Comparison of ENCODE assay signal across 8 cellular contexts in genomic region chr13:26253787-26254582, GRCh38. TPM values are rescaled to one million over a fixed set of nuclear protein-coding genes. Genes with fewer than 3 reads are reported as not detected.
DNase-seq lines count a peak whose midpoint lies in the region; ATAC-seq and TF ChIP-seq lines count a peak whose summit lies in the region.

TSS of gene CDK8 (plus strand) at chr13:26254129. CDS start at chr13:26254642, 513 bp downstream.

- intact Hi-C loops in activated naive CD4-positive, alpha-beta T cell treated with anti-CD3 and anti-CD28 coated beads for 36 hours (cut with micrococcal nuclease) = loop anchor here (1.0 to 2.0 kb wide), 3 partner anchors 33 to 249 kb away; no protein-coding TSS in a partner anchor

- TF ChIP-seq CTCF in GM06990 (IDR thresholded peaks at IDR 0.05; ENCODE audit: insufficient read depth, low read length, poor library complexity, severe bottlenecking) (no peak), NB4 (IDR thresholded peaks at IDR 0.05; ENCODE audit: low read depth, low read length) (no peak), gastroesophageal sphincter (IDR thresholded peaks at IDR 0.05) (peak in 2 of 4 experiments; percentile 17 to 19), neutrophil (IDR thresholded peaks at IDR 0.05) (peak; percentile 15)

- CTCF ChIA-PET in activated naive CD4-positive, alpha-beta T cell treated with anti-CD3 and anti-CD28 coated beads for 36 hours (lab: Charles Lee) = interaction anchor here (1.2 to 1.8 kb wide), 2 partner anchors 31 to 69 kb away, joined by 3 to 4 read pairs; partner anchors contain the start of gene RNF6

- H3K27ac Mint-ChIP-seq in activated naive CD4-positive, alpha-beta T cell treated with anti-CD3 and anti-CD28 coated beads for 36 hours = peak within 1 kb of the TSS; percentile 54

- peak; percentile 96 for DNase-seq in GM06990 (ENCODE audit: extremely low read depth, insufficient read length)
- peak; percentile 96 for DNase-seq in NB4 (ENCODE audit: low read depth)
- DNase-seq in SK-N-DZ (ENCODE audit: low spot score) = peak; percentile 94
- peak; percentile 89 for DNase-seq in activated naive CD4-positive, alpha-beta T cell treated with anti-CD3 and anti-CD28 coated beads for 36 hours
- peak; percentile 51 to 98 (median 93) for DNase-seq in substantia nigra (lab: John Stamatoyannopoulos, UW)

- H3K4me1 Mint-ChIP-seq in activated naive CD4-positive, alpha-beta T cell treated with anti-CD3 and anti-CD28 coated beads for 36 hours (ENCODE audit: low read depth) = peaks cover 36% of the 10 kb centered on the region

- no peaks in the 10 kb centered on the region for H3K9me3 Mint-ChIP-seq in activated naive CD4-positive, alpha-beta T cell treated with anti-CD3 and anti-CD28 coated beads for 36 hours

- TF ChIP-seq EP300 in gastroesophageal sphincter (IDR thresholded peaks at IDR 0.05) = no peak

- no peaks in the 10 kb centered on the region for H3K9me3 ChIP-seq in gastroesophageal sphincter
- no peaks in the 10 kb centered on the region for H3K9me3 ChIP-seq in neutrophil

- H3K36me3 ChIP-seq in GM06990 (ENCODE audit: control insufficient read depth, insufficient read depth, low read length) (no peaks in the 10 kb centered on the region), gastroesophageal sphincter (no peaks in the 10 kb centered on the region), neutrophil (no peaks in the 10 kb centered on the region)

- peak within 1 kb of the TSS; percentile 87 for H3K4me3 Mint-ChIP-seq in activated naive CD4-positive, alpha-beta T cell treated with anti-CD3 and anti-CD28 coated beads for 36 hours

- ATAC-seq in HG02571 (IDR thresholded peaks at IDR 0.05; ENCODE audit: unreplicated experiment) = peak; percentile 88
- peak; percentile 95 for ATAC-seq in gastroesophageal sphincter

- H3K27me3 ChIP-seq in GM06990 (replicated peaks; ENCODE audit: control insufficient read depth, insufficient read depth, low read length) (no peaks in the 10 kb centered on the region; the same call in 1 of the 2 replicates), gastroesophageal sphincter (no peaks in the 10 kb centered on the region), neutrophil (peaks cover 23% of the 10 kb centered on the region)

- H3K27ac ChIP-seq in gastroesophageal sphincter (peak within 1 kb of the TSS; percentile 47 to 94 (median 92)), neutrophil (peak within 1 kb of the TSS; percentile 83), substantia nigra (ENCODE audit: low read depth, low read length, poor library complexity, severe bottlenecking) (peak within 1 kb of the TSS; percentile 93)

- H3K4me1 ChIP-seq in gastroesophageal sphincter (peaks cover 9 to 33% (median 10%) of the 10 kb centered on the region in 3 donors), neutrophil (ENCODE audit: control insufficient read depth in 1 of 2, insufficient read depth in 1 of 2, low read depth in 1 of 2, low read length in 1 of 2) (peaks cover 12 to 17% of the 10 kb centered on the region in 2 experiments)

- WGBS in gastroesophageal sphincter (ENCODE audit: low coverage in 1 of 2), 2 donors = 3% methylated on average over 6 of the region's 79 CpGs; no CpG with 5 or more reads in 1 of the 2 donors

- TF ChIP-seq POLR2A in NB4 (IDR thresholded peaks at IDR 0.05; ENCODE audit: extremely low read depth, insufficient read length) = peak; percentile 76
- peak; percentile 45 to 48 for TF ChIP-seq POLR2A in gastroesophageal sphincter (IDR thresholded peaks at IDR 0.05)

- no peaks in the 10 kb centered on the region for H3K36me3 Mint-ChIP-seq in activated naive CD4-positive, alpha-beta T cell treated with anti-CD3 and anti-CD28 coated beads for 36 hours (ENCODE audit: low read depth)

- no peaks in the 10 kb centered on the region for H3K27me3 Mint-ChIP-seq in activated naive CD4-positive, alpha-beta T cell treated with anti-CD3 and anti-CD28 coated beads for 36 hours (ENCODE audit: low read depth)

- H3K4me3 ChIP-seq in GM06990 (replicated peaks; ENCODE audit: low read depth, low read length) (peak within 1 kb of the TSS; percentile 91), NB4 (ENCODE audit: low read depth, low read length) (peak within 1 kb of the TSS; percentile 87), gastroesophageal sphincter (peak within 1 kb of the TSS; percentile 65 to 89), neutrophil (ENCODE audit: low read depth in 1 of 2, low read length in 1 of 2) (peak within 1 kb of the TSS; percentile 94 to 97)

RNA-seq across cellular contexts. Expression of gene CDK8, which starts in this region (rescaled TPM):
- 33.4 and 33.5 TPM in 2 replicates for polyA plus RNA-seq in SK-N-DZ (2014; cell fraction: cytosol; rRNA removed)
- polyA plus RNA-seq in SK-N-DZ (2014; cell fraction: nucleus; rRNA removed) = 28.0 and 41.2 TPM in 2 replicates
- total RNA-seq in activated naive CD4-positive, alpha-beta T cell treated with anti-CD3 and anti-CD28 coated beads for 36 hours = 10 to 100 TPM; 15.4 to 15.9 TPM
- total RNA-seq in gastroesophageal sphincter = 10 to 100 TPM; 16.2 to 25.5 (median 23.3) TPM

Comparison
In these comparisons a context has a peak if more than half of its experiments do, and no peak if none do; other contexts are left out.
1. Peak in every context shown above with its lines: DNase-seq, ATAC-seq, H3K4me3 ChIP-seq and H3K27ac ChIP-seq.